ENCODE assay signal across 8 cellular contexts in the genomic region with DNA sequence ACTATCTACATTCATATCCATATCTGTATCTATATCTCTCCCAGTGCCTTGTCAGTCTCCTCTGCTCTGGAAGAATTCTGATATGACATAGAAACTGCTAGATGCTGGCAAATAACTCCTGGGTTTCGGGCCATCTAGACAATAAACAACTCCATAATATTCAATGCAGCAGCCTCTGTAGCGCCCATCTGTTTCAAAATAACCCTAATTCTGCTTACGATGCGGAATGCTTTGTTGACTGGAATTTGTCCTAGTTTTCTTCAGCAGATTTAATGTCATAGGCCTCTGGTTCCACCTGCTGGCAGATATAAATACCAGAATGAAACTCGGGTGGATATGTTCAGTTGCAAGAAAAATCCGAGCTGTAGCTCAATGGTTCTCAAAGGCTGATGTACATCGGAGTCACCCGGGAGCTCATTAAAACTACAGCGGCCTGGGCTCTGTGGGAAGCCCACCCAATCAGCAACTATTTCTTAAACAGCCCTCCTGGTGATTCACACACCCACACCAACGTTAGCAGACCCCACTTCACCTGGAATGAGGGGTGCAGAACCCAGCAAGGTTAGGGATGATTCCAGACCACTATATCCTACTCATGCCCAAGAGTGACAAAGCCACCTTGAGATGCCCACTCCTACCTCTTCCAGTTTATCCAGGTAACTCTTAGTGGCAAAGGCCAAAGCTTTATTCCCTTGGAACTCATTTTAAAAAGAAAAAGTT.
DNase-seq lines count a peak whose midpoint lies in the region; ATAC-seq and TF ChIP-seq lines count a peak whose summit lies in the region.

No MANE protein-coding gene starts in this region.

- no peaks in the 10 kb centered on the region for H3K27me3 Mint-ChIP-seq in activated T-cell treated with anti-CD3 and anti-CD28 coated beads, Interleukin-2, amount 50 U/mL, for 72 hours (ENCODE audit: low read depth)
- H3K27me3 Mint-ChIP-seq in H9 (ENCODE audit: low read depth) (no peaks in the 10 kb centered on the region), T-cell (no peaks in the 10 kb centered on the region)
- H3K27me3 Mint-ChIP-seq in naive thymus-derived CD4-positive, alpha-beta T cell: no peaks in the 10 kb centered on the region

- no peak overlapping the region for H3K4me3 ChIP-seq in esophagus squamous epithelium
- no peak overlapping the region for H3K4me3 ChIP-seq in naive thymus-derived CD4-positive, alpha-beta T cell (ENCODE audit: low read length)

- no peak overlapping the region for H4K5ac ChIP-seq in H9 (ENCODE audit: insufficient read length, low read depth, low read length)

- no peak overlapping the region for H3K27ac Mint-ChIP-seq in activated T-cell treated with anti-CD3 and anti-CD28 coated beads, Interleukin-2, amount 50 U/mL, for 72 hours
- H3K27ac Mint-ChIP-seq in H9: no peak overlapping the region
- no peak overlapping the region for H3K27ac Mint-ChIP-seq in T-cell
- H3K27ac Mint-ChIP-seq in naive thymus-derived CD4-positive, alpha-beta T cell: peak overlapping the region in 2 of 9 donors; percentile 1 to 63

- peaks cover 0 to 4% of the 10 kb centered on the region in 2 donors for H3K36me3 Mint-ChIP-seq in activated T-cell treated with anti-CD3 and anti-CD28 coated beads, Interleukin-2, amount 50 U/mL, for 72 hours (ENCODE audit: insufficient read depth in 2 of 2)
- no peaks in the 10 kb centered on the region for H3K36me3 Mint-ChIP-seq in H9 (ENCODE audit: insufficient read depth in 1 of 3, low read depth in 3 of 3)
- peaks cover 29% of the 10 kb centered on the region for H3K36me3 Mint-ChIP-seq in T-cell
- H3K36me3 Mint-ChIP-seq in naive thymus-derived CD4-positive, alpha-beta T cell: peaks cover 1 to 22% (median 7%) of the 10 kb centered on the region in 5 donors

- H3K23ac ChIP-seq in H9 (ENCODE audit: insufficient read length, low read depth, low read length): no peak overlapping the region

- H3K9ac ChIP-seq in H9 (ENCODE audit: extremely low read depth, insufficient read length, low read length): no peak overlapping the region

- no peaks in the 10 kb centered on the region for H4K20me1 ChIP-seq in H9 (ENCODE audit: control insufficient read depth, insufficient read depth, insufficient read length)

- peaks cover 29% of the 10 kb centered on the region for H3K4me1 Mint-ChIP-seq in activated T-cell treated with anti-CD3 and anti-CD28 coated beads, Interleukin-2, amount 50 U/mL, for 72 hours (ENCODE audit: low read depth)
- peaks cover 11% of the 10 kb centered on the region in 2 experiments for H3K4me1 Mint-ChIP-seq in H9
- peaks cover 22 to 30% (median 24%) of the 10 kb centered on the region in 3 donors for H3K4me1 Mint-ChIP-seq in T-cell
- peaks cover 5 to 33% (median 26%) of the 10 kb centered on the region in 7 donors for H3K4me1 Mint-ChIP-seq in naive thymus-derived CD4-positive, alpha-beta T cell

- no peaks in the 10 kb centered on the region for H3K9me3 Mint-ChIP-seq in activated T-cell treated with anti-CD3 and anti-CD28 coated beads, Interleukin-2, amount 50 U/mL, for 72 hours
- no peaks in the 10 kb centered on the region for H3K9me3 Mint-ChIP-seq in H9
- no peaks in the 10 kb centered on the region for H3K9me3 Mint-ChIP-seq in T-cell
- no peaks in the 10 kb centered on the region for H3K9me3 Mint-ChIP-seq in naive thymus-derived CD4-positive, alpha-beta T cell

- H3T11ph ChIP-seq in H9 (ENCODE audit: low read length): no peak overlapping the region

- H2BK20ac ChIP-seq in H9 (ENCODE audit: low read depth, low read length, poor library complexity, severe bottlenecking): no peak overlapping the region

- H2AFZ ChIP-seq in H9 (ENCODE audit: low read length): no peak overlapping the region

- H4K91ac ChIP-seq in H9 (ENCODE audit: insufficient read length, low read depth, low read length): no peak overlapping the region

- no peak for TF ChIP-seq POLR2A in esophagus squamous epithelium (IDR thresholded peaks at IDR 0.05)

- H3K18ac ChIP-seq in H9 (ENCODE audit: insufficient read length, low read depth, low read length): no peak overlapping the region

- CTCF ChIA-PET in T-cell (lab: Charles Lee): interaction anchor here (0.6 to 1.6 kb wide), 9 partner anchors 183 to 1323 kb away, joined by 3 to 6 read pairs (median 4); no protein-coding TSS in a partner anchor
- CTCF ChIA-PET in naive thymus-derived CD4-positive, alpha-beta T cell (lab: Charles Lee): interaction anchor here (0.7 to 2.2 kb wide), 2 partner anchors 183 to 1060 kb away, joined by 3 to 5 read pairs; no protein-coding TSS in a partner anchor

- TF ChIP-seq CTCF in H9 (conservative IDR thresholded peaks at IDR 0.05): peak; percentile 71
- peak; percentile 50 to 75 (median 68) for TF ChIP-seq CTCF in esophagus squamous epithelium (IDR thresholded peaks at IDR 0.05)

- H3K79me2 ChIP-seq in H9 (ENCODE audit: insufficient read depth, low read length): no peaks in the 10 kb centered on the region

- no peak overlapping the region for H3K4ac ChIP-seq in H9 (ENCODE audit: low read depth, low read length)

- H3K4me1 ChIP-seq in H9 (ENCODE audit: insufficient read depth, low read length) (peaks cover 5% of the 10 kb centered on the region; the same call in 1 of the 2 replicates), esophagus squamous epithelium (peaks cover 0 to 14% (median 3%) of the 10 kb centered on the region in 3 donors)
- H3K4me1 ChIP-seq in naive thymus-derived CD4-positive, alpha-beta T cell (ENCODE audit: control insufficient read depth in 2 of 2, insufficient read depth in 2 of 2, low read length in 2 of 2): peaks cover 0 to 7% of the 10 kb centered on the region in 2 donors

- H2BK12ac ChIP-seq in H9 (ENCODE audit: insufficient read length, low read depth, low read length): no peak overlapping the region

- H3K27me3 ChIP-seq in H9 (ENCODE audit: insufficient read depth, low read length) (no peaks in the 10 kb centered on the region), esophagus squamous epithelium (no peaks in the 10 kb centered on the region)
- no peaks in the 10 kb centered on the region for H3K27me3 ChIP-seq in naive thymus-derived CD4-positive, alpha-beta T cell (ENCODE audit: control insufficient read depth in 2 of 2, insufficient read depth in 2 of 2, low read length in 2 of 2)

- ATAC-seq in activated T-cell treated with anti-CD3 and anti-CD28 coated beads, Interleukin-2, amount 50 U/mL, for 72 hours (replicated peaks in 1 of 2): peak; percentile 20 to 28
- ATAC-seq in T-cell (replicated peaks in 1 of 4) (peak in 3 of 4 experiments; percentile 19 to 43 (median 35)), HG03442 (IDR thresholded peaks at IDR 0.05; ENCODE audit: unreplicated experiment) (no peak)
- ATAC-seq in naive thymus-derived CD4-positive, alpha-beta T cell: no peak

- H2AK5ac ChIP-seq in H9 (ENCODE audit: insufficient read length, low read length): no peak overlapping the region

- H3K14ac ChIP-seq in H9 (ENCODE audit: insufficient read depth, low read length): no peak overlapping the region

- no peak overlapping the region for H3K4me2 ChIP-seq in H9 (ENCODE audit: insufficient read depth, insufficient read length, low read length)

- H3K4me3 Mint-ChIP-seq in activated T-cell treated with anti-CD3 and anti-CD28 coated beads, Interleukin-2, amount 50 U/mL, for 72 hours: no peak overlapping the region
- H3K4me3 Mint-ChIP-seq in H9 (no peak overlapping the region), T-cell (no peak overlapping the region)
- H3K4me3 Mint-ChIP-seq in naive thymus-derived CD4-positive, alpha-beta T cell: peak overlapping the region in 1 of 10 donors; percentile 20

- no peaks in the 10 kb centered on the region for H3K23me2 ChIP-seq in H9 (ENCODE audit: insufficient read length, low read depth, low read length, poor library complexity, severe bottlenecking)

- no peak overlapping the region for H4K8ac ChIP-seq in H9 (replicated peaks; ENCODE audit: insufficient read length, low read depth, low read length)

- H3K56ac ChIP-seq in H9 (ENCODE audit: insufficient read length, low read depth, low read length): no peak overlapping the region

- H2BK15ac ChIP-seq in H9 (ENCODE audit: low read depth, low read length): no peak overlapping the region

- POLR2A ChIA-PET in T-cell (lab: Charles Lee): interaction anchor here in 1 of 2 donors (0.6 kb wide), 1 partner anchor 32 kb away, joined by 3 read pairs; no protein-coding TSS in a partner anchor
- POLR2A ChIA-PET in naive thymus-derived CD4-positive, alpha-beta T cell (lab: Charles Lee): no interaction called here

- WGBS in H9 (ENCODE audit: extremely low coverage, insufficient read length, low lambda C conversion rate): no CpG with 5 or more reads among the region's 10 CpGs
- WGBS in esophagus squamous epithelium, 2 donors: 23 to 28% methylated on average over 10 of the region's 10 CpGs

- H3K27ac ChIP-seq in H9 (ENCODE audit: insufficient read length, low read depth, low read length): no peak overlapping the region
- peak overlapping the region in 1 of 4 donors; percentile 19 for H3K27ac ChIP-seq in esophagus squamous epithelium
- no peak overlapping the region for H3K27ac ChIP-seq in naive thymus-derived CD4-positive, alpha-beta T cell (ENCODE audit: low read depth, low read length)

- H3K36me3 ChIP-seq in esophagus squamous epithelium: no peaks in the 10 kb centered on the region
- peaks cover 0 to 4% (median 0%) of the 10 kb centered on the region in 3 experiments for H3K36me3 ChIP-seq in naive thymus-derived CD4-positive, alpha-beta T cell (ENCODE audit: control insufficient read depth in 2 of 3, insufficient read depth in 3 of 3, low read length in 3 of 3)

- intact Hi-C loops in esophagus squamous epithelium (cut with DNase I): loop anchor here (5.0 to 10.0 kb wide), 2 partner anchors 181 to 1313 kb away; no protein-coding TSS in a partner anchor
- intact Hi-C loops in naive thymus-derived CD4-positive, alpha-beta T cell (cut with micrococcal nuclease): loop anchor here (1.0 to 5.0 kb wide), 7 partner anchors 15 to 1317 kb away; a partner anchor contains a TSS

- H3K9me3 ChIP-seq in H9 (ENCODE audit: control insufficient read depth, low read depth, low read length) (no peaks in the 10 kb centered on the region), esophagus squamous epithelium (no peaks in the 10 kb centered on the region)
- H3K9me3 ChIP-seq in naive thymus-derived CD4-positive, alpha-beta T cell (ENCODE audit: control insufficient read depth in 2 of 3, low read length in 3 of 3): no peaks in the 10 kb centered on the region

- no peak overlapping the region for H2BK5ac ChIP-seq in H9 (ENCODE audit: insufficient read length, low read length)

- DNase-seq in activated T-cell treated with anti-CD3 and anti-CD28 coated beads, Interleukin-2, amount 50 U/mL, for 72 hours: peak in 1 of 2 donors; percentile 19
- DNase-seq in activated T-cell treated with anti-CD3 and anti-CD28 coated beads for 4 hours: no peak
- DNase-seq in H9: no peak
- peak; percentile 31 for DNase-seq in NCI-H1092 treated with DMSO at 0.1 percent for 48 hours (lab: John Stamatoyannopoulos, UW)
- DNase-seq in T-cell: peak in 11 of 34 experiments; percentile 4 to 28 (median 14)
- no peak for DNase-seq in esophagus squamous epithelium (lab: John Stamatoyannopoulos, UW)
- peak in 6 of 9 donors; percentile 9 to 48 (median 38) for DNase-seq in naive thymus-derived CD4-positive, alpha-beta T cell

- no peak overlapping the region for H2BK120ac ChIP-seq in H9 (ENCODE audit: low read depth, low read length, poor library complexity, severe bottlenecking)

- no peaks in the 10 kb centered on the region for H3K79me1 ChIP-seq in H9 (ENCODE audit: insufficient read depth, low read depth, low read length, poor library complexity, severe bottlenecking)

Comparison
In these comparisons a context has a peak if more than half of its experiments do, and no peak if none do; other contexts are left out.
1. ATAC-seq: peak in activated T-cell treated with anti-CD3 and anti-CD28 coated beads, Interleukin-2, amount 50 U/mL, for 72 hours (2 of 2) and T-cell (3 of 4); none in naive thymus-derived CD4-positive, alpha-beta T cell (single experiment) and HG03442 (single experiment).
2. DNase-seq: peak in NCI-H1092 treated with DMSO at 0.1 percent for 48 hours (single experiment) and naive thymus-derived CD4-positive, alpha-beta T cell (6 of 9); none in activated T-cell treated with anti-CD3 and anti-CD28 coated beads for 4 hours (single experiment), H9 (single experiment) and esophagus squamous epithelium (single experiment).